21 cellular contexts compared by ENCODE assay signal in the genomic region with DNA sequence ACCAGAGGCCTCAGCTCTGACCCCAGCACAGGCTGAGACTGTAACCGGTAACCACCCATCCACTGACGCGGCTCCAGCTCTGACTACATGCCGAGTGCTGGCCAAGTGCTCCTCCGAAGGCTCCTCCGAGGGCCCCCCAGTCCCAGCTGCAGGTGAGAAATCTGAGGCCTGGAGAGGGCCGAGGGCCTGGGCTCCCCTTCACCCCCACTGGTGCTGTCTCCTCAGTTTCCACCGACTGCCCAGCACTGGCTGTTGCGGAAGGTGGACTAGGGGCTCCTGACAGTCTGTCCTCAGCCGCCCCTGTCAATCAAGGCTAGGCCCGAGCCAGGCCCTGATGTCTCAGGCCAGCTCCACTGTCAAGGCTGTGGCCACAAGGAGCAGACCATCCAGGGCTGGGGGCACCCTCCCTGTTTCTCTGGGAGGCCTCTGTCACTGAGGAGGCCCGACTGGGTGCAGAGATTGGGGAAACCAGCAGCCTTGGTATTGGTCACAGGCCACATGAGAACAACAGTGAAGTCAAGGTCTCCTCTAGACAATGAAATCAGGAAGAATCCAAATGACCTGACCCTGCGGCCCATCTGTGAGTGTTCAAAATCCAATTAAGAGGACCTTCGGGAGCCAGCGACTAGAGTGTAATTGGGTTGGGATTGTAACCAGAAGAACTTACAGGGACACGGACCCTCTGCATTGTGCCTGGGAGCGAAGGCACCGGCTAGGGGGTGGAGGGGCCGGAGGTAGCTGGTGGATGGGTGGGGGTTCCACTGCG. TPM values are rescaled to one million over a fixed set of nuclear protein-coding genes. Genes with fewer than 3 reads are reported as not detected.
"Had no signal": no experiment of that assay in that cellular context is flagged by ENCODE, and none has a peak within 500 bp of the region (broad histone marks: within the 10 kb centered on the region; RNA-seq: fewer than 3 reads in every experiment).

No MANE protein-coding gene starts in this region.

- H3K27ac Mint-ChIP-seq: activated CD4-positive, alpha-beta T cell treated with anti-CD3 and anti-CD28 coated beads, Interleukin-2, amount 10 ng/mL, durations not matched to agents 7 days and 5 days; activated naive CD8-positive, alpha-beta T cell treated with anti-CD3 and anti-CD28 coated beads, Interleukin-2, amount 10 ng/mL, durations not matched to agents 7 days and 5 days; activated T-helper 1 cell treated with anti-CD3 and anti-CD28 coated beads, Interleukin-12 subunit alpha, Interleukin-12 subunit beta, Interleukin-2, Interleukin-4 antibody, amounts not matched to agents 30 ng/mL and 10 ng/mL and 1 ng/mL, durations not matched to agents 14 hours and 24 hours and 36 hours; dendritic cell treated with granulocyte-macrophage colony-stimulating factor and Interleukin-4, amounts not matched to agents 40 ng/mL and 50 ng/mL, for 4 days had no signal

- H3K9me3 Mint-ChIP-seq: activated CD4-positive, alpha-beta T cell treated with anti-CD3 and anti-CD28 coated beads, Interleukin-2, amount 10 ng/mL, durations not matched to agents 7 days and 5 days; activated naive CD8-positive, alpha-beta T cell treated with anti-CD3 and anti-CD28 coated beads, Interleukin-2, amount 10 ng/mL, durations not matched to agents 7 days and 5 days; activated T-helper 1 cell treated with anti-CD3 and anti-CD28 coated beads, Interleukin-12 subunit alpha, Interleukin-12 subunit beta, Interleukin-2, Interleukin-4 antibody, amounts not matched to agents 30 ng/mL and 10 ng/mL and 1 ng/mL, durations not matched to agents 14 hours and 24 hours and 36 hours; dendritic cell treated with granulocyte-macrophage colony-stimulating factor and Interleukin-4, amounts not matched to agents 40 ng/mL and 50 ng/mL, for 4 days; naive thymus-derived CD8-positive, alpha-beta T cell had no signal

- H3K4me3 ChIP-seq: gastrocnemius medialis, left lung, right atrium auricular region, stomach, tibial artery, uterus had no signal

- H3K4me3 Mint-ChIP-seq: activated CD4-positive, alpha-beta T cell treated with anti-CD3 and anti-CD28 coated beads, Interleukin-2, amount 10 ng/mL, durations not matched to agents 7 days and 5 days; activated naive CD8-positive, alpha-beta T cell treated with anti-CD3 and anti-CD28 coated beads, Interleukin-2, amount 10 ng/mL, durations not matched to agents 7 days and 5 days; activated T-helper 1 cell treated with anti-CD3 and anti-CD28 coated beads, Interleukin-12 subunit alpha, Interleukin-12 subunit beta, Interleukin-2, Interleukin-4 antibody, amounts not matched to agents 30 ng/mL and 10 ng/mL and 1 ng/mL, durations not matched to agents 14 hours and 24 hours and 36 hours; dendritic cell treated with granulocyte-macrophage colony-stimulating factor and Interleukin-4, amounts not matched to agents 40 ng/mL and 50 ng/mL, for 4 days; naive thymus-derived CD8-positive, alpha-beta T cell had no signal

- H3K27ac ChIP-seq: brain microvascular endothelial cell, gastrocnemius medialis, left lung, right atrium auricular region, stomach, tibial artery, uterus had no signal

- H3K36me3 ChIP-seq: brain microvascular endothelial cell, gastrocnemius medialis, left lung, right atrium auricular region, stomach, tibial artery, uterus had no signal

- H3K36me3 Mint-ChIP-seq: activated naive CD8-positive, alpha-beta T cell treated with anti-CD3 and anti-CD28 coated beads, Interleukin-2, amount 10 ng/mL, durations not matched to agents 7 days and 5 days; naive thymus-derived CD8-positive, alpha-beta T cell had no signal

- H3K4me1 ChIP-seq: uterus had no signal

- H3K9me3 ChIP-seq: gastrocnemius medialis, left lung, right atrium auricular region, stomach, tibial artery, uterus had no signal

- ATAC-seq: gastrocnemius medialis; left lung; naive thymus-derived CD8-positive, alpha-beta T cell had no signal

- DNase-seq: activated CD4-positive, alpha-beta T cell treated with anti-CD3 and anti-CD28 coated beads, Interleukin-2, amount 10 ng/mL, durations not matched to agents 7 days and 5 days; activated naive CD4-positive, alpha-beta T cell; activated naive CD8-positive, alpha-beta T cell treated with anti-CD3 and anti-CD28 coated beads, Interleukin-2, amount 10 ng/mL, durations not matched to agents 7 days and 5 days; brain microvascular endothelial cell; erythroblast; gastrocnemius medialis; mammary epithelial cell; naive thymus-derived CD8-positive, alpha-beta T cell; small intestine; stimulated activated CD4-positive, alpha-beta T cell treated with anti-CD3 and anti-CD28 coated beads, Interleukin-4, amount 100 ng/mL, for 24 hours; tibial artery; uterus had no signal

RNA-seq across cellular contexts. Expression of a gene that starts 5.1 kb away (rescaled TPM):
- total RNA-seq: activated CD4-positive, alpha-beta T cell treated with anti-CD3 and anti-CD28 coated beads, Interleukin-2, amount 10 ng/mL, durations not matched to agents 7 days and 5 days; activated CD8-positive, alpha-beta memory T cell treated with anti-CD3 and anti-CD28 coated beads for 36 hours; activated naive CD8-positive, alpha-beta T cell treated with anti-CD3 and anti-CD28 coated beads, Interleukin-2, amount 10 ng/mL, durations not matched to agents 7 days and 5 days; activated T-helper 1 cell treated with anti-CD3 and anti-CD28 coated beads, Interleukin-12 subunit alpha, Interleukin-12 subunit beta, Interleukin-2, Interleukin-4 antibody, amounts not matched to agents 30 ng/mL and 10 ng/mL and 1 ng/mL, durations not matched to agents 14 hours and 24 hours and 36 hours; gastrocnemius medialis; left lung; mammary epithelial cell; mononuclear cell; naive thymus-derived CD8-positive, alpha-beta T cell; posterior vena cava; right atrium auricular region; stomach; uterus had no signal
- polyA plus RNA-seq: keratinocyte; mammary epithelial cell; naive thymus-derived CD8-positive, alpha-beta T cell; small intestine; stomach had no signal

RNA-seq across cellular contexts. Expression of a gene that starts 22.5 kb away (rescaled TPM):
- polyA plus RNA-seq: naive thymus-derived CD8-positive, alpha-beta T cell had no signal

RNA-seq across cellular contexts. Expression of a gene that starts 49.7 kb away (rescaled TPM):
- total RNA-seq: naive thymus-derived CD8-positive, alpha-beta T cell had no signal
